Comparison of ENCODE assay signal across 10 cellular contexts in the genomic region with DNA sequence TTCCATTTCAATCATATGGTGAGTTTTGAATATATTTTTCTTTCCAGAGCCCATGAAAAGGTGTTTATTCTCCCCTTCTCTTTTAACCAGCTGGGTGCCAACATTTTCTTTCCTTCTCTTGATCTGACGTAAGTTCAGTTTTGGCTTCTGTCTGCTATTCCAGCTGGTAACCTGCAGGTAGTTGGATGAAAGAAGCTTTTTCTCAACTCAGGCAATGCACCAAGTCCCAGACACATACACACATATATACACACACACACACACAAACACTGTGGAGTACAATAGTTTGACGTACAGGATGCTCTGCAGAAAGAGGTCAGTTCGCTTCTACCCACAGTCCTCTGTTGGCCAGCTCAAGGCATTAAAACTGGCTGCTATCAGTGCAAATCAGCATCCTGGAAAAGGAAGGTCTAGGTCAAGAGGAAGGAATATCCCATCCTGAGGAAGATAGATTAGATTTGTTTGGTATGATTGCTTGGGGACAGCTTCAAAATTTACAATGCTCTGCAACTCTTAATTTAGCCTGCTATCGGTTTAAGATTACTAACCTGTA.
"Had no signal": no experiment of that assay in that cellular context is flagged by ENCODE, and none has a peak within 500 bp of the region (broad histone marks: within the 10 kb centered on the region; RNA-seq: fewer than 3 reads in every experiment).

No MANE protein-coding gene starts in this region.

- H3K4me3 ChIP-seq: breast epithelium, ovary, skin epidermis, thyroid gland had no signal

- H3K27me3 ChIP-seq: breast epithelium, ovary, thyroid gland had no signal

- H3K4me1 ChIP-seq: breast epithelium, thyroid gland had no signal

- H3K36me3 ChIP-seq: breast epithelium, ovary, thyroid gland had no signal

- DNase-seq: activated CD4-positive, alpha-beta memory T cell treated with anti-CD3 and anti-CD28 coated beads, Interleukin-2, amount 10 ng/mL, durations not matched to agents 7 days and 5 days; activated CD4-positive, alpha-beta T cell treated with anti-CD3 and anti-CD28 coated beads for 36 hours; activated gamma-delta T cell; activated T-cell treated with anti-CD3 and anti-CD28 coated beads, Interleukin-2, amount 50 U/mL, for 48 hours; anterior cingulate cortex; immature natural killer cell; ovary; thyroid gland had no signal

- H3K9me3 ChIP-seq: ovary, thyroid gland had no signal

- ATAC-seq: activated CD4-positive, alpha-beta T cell treated with anti-CD3 and anti-CD28 coated beads for 36 hours had no signal

- H3K27ac ChIP-seq: breast epithelium, ovary, skin epidermis had no signal
